In the genomic region with DNA sequence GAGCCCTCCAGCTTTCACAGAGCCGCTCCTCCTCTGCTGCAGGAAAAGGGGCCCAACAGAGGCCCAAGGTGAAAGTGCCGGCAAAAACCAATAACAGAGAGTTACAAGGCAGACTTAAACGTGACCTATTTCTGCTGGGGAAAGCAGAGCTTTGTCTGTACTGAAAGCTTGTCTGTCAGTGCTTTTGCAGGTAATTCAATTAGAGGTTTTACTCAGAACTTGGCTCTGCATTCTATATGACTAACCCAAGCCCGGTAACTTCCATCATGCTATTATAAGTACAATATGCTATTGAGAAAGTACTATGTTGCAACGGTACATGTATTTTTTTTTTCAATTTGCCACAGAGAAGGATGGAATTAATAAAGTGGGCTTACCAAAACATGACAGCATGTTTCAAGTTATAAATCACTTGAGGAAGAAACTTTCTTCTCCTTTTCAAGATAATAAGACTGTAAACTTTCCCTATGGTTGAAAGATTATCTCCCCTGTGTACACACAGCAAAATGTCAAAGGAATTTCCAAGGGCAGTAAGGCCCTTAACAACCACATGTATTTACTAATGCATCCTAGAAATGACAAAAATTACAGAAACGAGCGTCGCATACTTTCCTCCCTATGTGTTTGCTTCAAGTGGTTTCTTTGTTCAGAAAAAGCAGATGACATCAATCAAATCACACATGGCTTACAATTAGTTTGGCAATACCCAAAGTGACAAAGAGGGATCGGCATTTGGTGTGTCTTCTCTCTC, we compare ENCODE assay signal across 1 cellular context.
TF ChIP-seq lines count a peak whose summit lies in the region.

No MANE protein-coding gene starts in this region.

TF ChIP-seq in GM12878, 131 proteins besides CTCF, POLR2A, EP300 and RAD21 (continued from another document):
- TF ChIP-seq, protein P1, sequence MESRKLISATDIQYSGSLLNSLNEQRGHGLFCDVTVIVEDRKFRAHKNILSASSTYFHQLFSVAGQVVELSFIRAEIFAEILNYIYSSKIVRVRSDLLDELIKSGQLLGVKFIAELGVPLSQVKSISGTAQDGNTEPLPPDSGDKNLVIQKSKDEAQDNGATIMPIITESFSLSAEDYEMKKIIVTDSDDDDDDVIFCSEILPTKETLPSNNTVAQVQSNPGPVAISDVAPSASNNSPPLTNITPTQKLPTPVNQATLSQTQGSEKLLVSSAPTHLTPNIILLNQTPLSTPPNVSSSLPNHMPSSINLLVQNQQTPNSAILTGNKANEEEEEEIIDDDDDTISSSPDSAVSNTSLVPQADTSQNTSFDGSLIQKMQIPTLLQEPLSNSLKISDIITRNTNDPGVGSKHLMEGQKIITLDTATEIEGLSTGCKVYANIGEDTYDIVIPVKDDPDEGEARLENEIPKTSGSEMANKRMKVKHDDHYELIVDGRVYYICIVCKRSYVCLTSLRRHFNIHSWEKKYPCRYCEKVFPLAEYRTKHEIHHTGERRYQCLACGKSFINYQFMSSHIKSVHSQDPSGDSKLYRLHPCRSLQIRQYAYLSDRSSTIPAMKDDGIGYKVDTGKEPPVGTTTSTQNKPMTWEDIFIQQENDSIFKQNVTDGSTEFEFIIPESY (IDR thresholded peaks at IDR 0.05), result no peak
- TF ChIP-seq NRF1 (conservative IDR thresholded peaks at IDR 0.05; ENCODE audit: low read depth, low read length), result no peak
- TF ChIP-seq, protein P2, sequence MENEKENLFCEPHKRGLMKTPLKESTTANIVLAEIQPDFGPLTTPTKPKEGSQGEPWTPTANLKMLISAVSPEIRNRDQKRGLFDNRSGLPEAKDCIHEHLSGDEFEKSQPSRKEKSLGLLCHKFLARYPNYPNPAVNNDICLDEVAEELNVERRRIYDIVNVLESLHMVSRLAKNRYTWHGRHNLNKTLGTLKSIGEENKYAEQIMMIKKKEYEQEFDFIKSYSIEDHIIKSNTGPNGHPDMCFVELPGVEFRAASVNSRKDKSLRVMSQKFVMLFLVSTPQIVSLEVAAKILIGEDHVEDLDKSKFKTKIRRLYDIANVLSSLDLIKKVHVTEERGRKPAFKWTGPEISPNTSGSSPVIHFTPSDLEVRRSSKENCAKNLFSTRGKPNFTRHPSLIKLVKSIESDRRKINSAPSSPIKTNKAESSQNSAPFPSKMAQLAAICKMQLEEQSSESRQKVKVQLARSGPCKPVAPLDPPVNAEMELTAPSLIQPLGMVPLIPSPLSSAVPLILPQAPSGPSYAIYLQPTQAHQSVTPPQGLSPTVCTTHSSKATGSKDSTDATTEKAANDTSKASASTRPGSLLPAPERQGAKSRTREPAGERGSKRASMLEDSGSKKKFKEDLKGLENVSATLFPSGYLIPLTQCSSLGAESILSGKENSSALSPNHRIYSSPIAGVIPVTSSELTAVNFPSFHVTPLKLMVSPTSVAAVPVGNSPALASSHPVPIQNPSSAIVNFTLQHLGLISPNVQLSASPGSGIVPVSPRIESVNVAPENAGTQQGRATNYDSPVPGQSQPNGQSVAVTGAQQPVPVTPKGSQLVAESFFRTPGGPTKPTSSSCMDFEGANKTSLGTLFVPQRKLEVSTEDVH (IDR thresholded peaks at IDR 0.05; ENCODE audit: low read depth, partially characterized antibody), result no peak
- TF ChIP-seq, protein P3, sequence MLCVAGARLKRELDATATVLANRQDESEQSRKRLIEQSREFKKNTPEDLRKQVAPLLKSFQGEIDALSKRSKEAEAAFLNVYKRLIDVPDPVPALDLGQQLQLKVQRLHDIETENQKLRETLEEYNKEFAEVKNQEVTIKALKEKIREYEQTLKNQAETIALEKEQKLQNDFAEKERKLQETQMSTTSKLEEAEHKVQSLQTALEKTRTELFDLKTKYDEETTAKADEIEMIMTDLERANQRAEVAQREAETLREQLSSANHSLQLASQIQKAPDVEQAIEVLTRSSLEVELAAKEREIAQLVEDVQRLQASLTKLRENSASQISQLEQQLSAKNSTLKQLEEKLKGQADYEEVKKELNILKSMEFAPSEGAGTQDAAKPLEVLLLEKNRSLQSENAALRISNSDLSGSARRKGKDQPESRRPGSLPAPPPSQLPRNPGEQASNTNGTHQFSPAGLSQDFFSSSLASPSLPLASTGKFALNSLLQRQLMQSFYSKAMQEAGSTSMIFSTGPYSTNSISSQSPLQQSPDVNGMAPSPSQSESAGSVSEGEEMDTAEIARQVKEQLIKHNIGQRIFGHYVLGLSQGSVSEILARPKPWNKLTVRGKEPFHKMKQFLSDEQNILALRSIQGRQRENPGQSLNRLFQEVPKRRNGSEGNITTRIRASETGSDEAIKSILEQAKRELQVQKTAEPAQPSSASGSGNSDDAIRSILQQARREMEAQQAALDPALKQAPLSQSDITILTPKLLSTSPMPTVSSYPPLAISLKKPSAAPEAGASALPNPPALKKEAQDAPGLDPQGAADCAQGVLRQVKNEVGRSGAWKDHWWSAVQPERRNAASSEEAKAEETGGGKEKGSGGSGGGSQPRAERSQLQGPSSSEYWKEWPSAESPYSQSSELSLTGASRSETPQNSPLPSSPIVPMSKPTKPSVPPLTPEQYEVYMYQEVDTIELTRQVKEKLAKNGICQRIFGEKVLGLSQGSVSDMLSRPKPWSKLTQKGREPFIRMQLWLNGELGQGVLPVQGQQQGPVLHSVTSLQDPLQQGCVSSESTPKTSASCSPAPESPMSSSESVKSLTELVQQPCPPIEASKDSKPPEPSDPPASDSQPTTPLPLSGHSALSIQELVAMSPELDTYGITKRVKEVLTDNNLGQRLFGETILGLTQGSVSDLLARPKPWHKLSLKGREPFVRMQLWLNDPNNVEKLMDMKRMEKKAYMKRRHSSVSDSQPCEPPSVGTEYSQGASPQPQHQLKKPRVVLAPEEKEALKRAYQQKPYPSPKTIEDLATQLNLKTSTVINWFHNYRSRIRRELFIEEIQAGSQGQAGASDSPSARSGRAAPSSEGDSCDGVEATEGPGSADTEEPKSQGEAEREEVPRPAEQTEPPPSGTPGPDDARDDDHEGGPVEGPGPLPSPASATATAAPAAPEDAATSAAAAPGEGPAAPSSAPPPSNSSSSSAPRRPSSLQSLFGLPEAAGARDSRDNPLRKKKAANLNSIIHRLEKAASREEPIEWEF (IDR thresholded peaks at IDR 0.05; ENCODE audit: insufficient replicate concordance, low read depth, low read length), result no peak
- TF ChIP-seq RELA (IDR thresholded peaks at IDR 0.05; ENCODE audit: borderline replicate concordance, partially characterized antibody), result no peak
- peak; percentile 58 for TF ChIP-seq CREM (IDR thresholded peaks at IDR 0.05; ENCODE audit: low read depth)
